Comparison of ENCODE assay signal across 1 cellular context in the genomic region with DNA sequence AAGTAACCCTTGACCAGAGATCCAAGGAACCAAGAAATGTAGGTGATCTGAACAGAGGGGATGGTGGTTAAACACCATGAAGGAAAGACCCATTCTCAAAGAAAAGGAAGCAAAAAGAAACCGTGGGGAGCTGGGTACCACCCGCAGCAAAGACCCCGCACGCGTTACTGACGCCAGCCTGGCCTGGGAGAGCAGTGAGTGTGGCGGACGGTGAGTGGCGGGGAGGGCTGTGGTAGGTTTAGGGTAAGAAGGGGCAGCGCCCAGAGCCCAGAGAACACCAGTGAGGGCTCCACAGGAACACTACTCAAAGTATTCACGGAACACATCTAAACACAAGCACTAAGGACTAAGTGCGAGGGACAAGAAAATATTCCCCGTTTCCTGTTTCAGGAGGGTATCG.
TF ChIP-seq lines count a peak whose summit lies in the region.

No MANE protein-coding gene starts in this region.

TF ChIP-seq in H1, 55 proteins besides CTCF, POLR2A, EP300 and RAD21:
- no peak for TF ChIP-seq KDM5A (IDR thresholded peaks at IDR 0.05; ENCODE audit: low read length)
- no peak for TF ChIP-seq TCF12 (IDR thresholded peaks at IDR 0.05; ENCODE audit: low read depth, low read length)
- no peak for TF ChIP-seq RXRA (IDR thresholded peaks at IDR 0.05; ENCODE audit: insufficient read depth, low read depth, low read length)
- TF ChIP-seq ASH2L (IDR thresholded peaks at IDR 0.05; ENCODE audit: low read length): no peak
- no peak for TF ChIP-seq ZNF274 (IDR thresholded peaks at IDR 0.05; ENCODE audit: borderline replicate concordance, extremely low read depth, low read length)
- no peak for TF ChIP-seq CBX8 (IDR thresholded peaks at IDR 0.05; ENCODE audit: borderline replicate concordance, low read depth, low read length)
- TF ChIP-seq, protein P1, sequence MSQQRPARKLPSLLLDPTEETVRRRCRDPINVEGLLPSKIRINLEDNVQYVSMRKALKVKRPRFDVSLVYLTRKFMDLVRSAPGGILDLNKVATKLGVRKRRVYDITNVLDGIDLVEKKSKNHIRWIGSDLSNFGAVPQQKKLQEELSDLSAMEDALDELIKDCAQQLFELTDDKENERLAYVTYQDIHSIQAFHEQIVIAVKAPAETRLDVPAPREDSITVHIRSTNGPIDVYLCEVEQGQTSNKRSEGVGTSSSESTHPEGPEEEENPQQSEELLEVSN (IDR thresholded peaks at IDR 0.05): no peak
- TF ChIP-seq, protein P2, sequence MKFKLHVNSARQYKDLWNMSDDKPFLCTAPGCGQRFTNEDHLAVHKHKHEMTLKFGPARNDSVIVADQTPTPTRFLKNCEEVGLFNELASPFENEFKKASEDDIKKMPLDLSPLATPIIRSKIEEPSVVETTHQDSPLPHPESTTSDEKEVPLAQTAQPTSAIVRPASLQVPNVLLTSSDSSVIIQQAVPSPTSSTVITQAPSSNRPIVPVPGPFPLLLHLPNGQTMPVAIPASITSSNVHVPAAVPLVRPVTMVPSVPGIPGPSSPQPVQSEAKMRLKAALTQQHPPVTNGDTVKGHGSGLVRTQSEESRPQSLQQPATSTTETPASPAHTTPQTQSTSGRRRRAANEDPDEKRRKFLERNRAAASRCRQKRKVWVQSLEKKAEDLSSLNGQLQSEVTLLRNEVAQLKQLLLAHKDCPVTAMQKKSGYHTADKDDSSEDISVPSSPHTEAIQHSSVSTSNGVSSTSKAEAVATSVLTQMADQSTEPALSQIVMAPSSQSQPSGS (IDR thresholded peaks at IDR 0.05; ENCODE audit: low read length): no peak
- TF ChIP-seq RFX5 (IDR thresholded peaks at IDR 0.05; ENCODE audit: borderline replicate concordance, low read depth, low read length): no peak
- TF ChIP-seq CEBPB (IDR thresholded peaks at IDR 0.05; ENCODE audit: low read depth, low read length): no peak
- no peak for TF ChIP-seq SIN3A (conservative IDR thresholded peaks at IDR 0.05 in 1 of 2, IDR thresholded peaks at IDR 0.05 in 1 of 2; ENCODE audit: low read depth in 1 of 2, low read length in 2 of 2)
- TF ChIP-seq NRF1 (IDR thresholded peaks at IDR 0.05; ENCODE audit: low read depth, low read length): no peak
- no peak for TF ChIP-seq NANOG (IDR thresholded peaks at IDR 0.05; ENCODE audit: insufficient read depth, low read depth, low read length, poor library complexity, severe bottlenecking)
- TF ChIP-seq, protein P3, sequence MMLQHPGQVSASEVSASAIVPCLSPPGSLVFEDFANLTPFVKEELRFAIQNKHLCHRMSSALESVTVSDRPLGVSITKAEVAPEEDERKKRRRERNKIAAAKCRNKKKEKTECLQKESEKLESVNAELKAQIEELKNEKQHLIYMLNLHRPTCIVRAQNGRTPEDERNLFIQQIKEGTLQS (IDR thresholded peaks at IDR 0.05; ENCODE audit: insufficient read depth, low read depth, low read length): no peak
- no peak for TF ChIP-seq SIX5 (IDR thresholded peaks at IDR 0.05; ENCODE audit: low read depth, low read length)
- no peak for TF ChIP-seq HDAC2 (IDR thresholded peaks at IDR 0.05; ENCODE audit: borderline replicate concordance in 1 of 2, low read depth in 2 of 2, low read length in 2 of 2)
- TF ChIP-seq FOSL1 (IDR thresholded peaks at IDR 0.05; ENCODE audit: insufficient read depth, low read depth, low read length): no peak
